8 cellular contexts compared by ENCODE assay signal in genomic region chr9:100074989-100075388, GRCh38.
"Had no signal": no experiment of that assay in that cellular context is flagged by ENCODE, and none has a peak within 500 bp of the region (broad histone marks: within the 10 kb centered on the region; RNA-seq: fewer than 3 reads in every experiment).

No MANE protein-coding gene starts in this region.

- H3K4me1 ChIP-seq: HAP-1 had no signal

- H3K27ac ChIP-seq: GM23248, HL-60 had no signal

- H3K9me3 ChIP-seq: HAP-1 had no signal

- DNase-seq: GM23248, GOT3, H7, HFFc6 had no signal

- H2AFZ ChIP-seq: GM23248 had no signal

- H3K4me3 ChIP-seq: GM23248, HAP-1 had no signal

- H3K9ac ChIP-seq: GM23248 had no signal

- H3K36me3 ChIP-seq: HAP-1 had no signal

- ATAC-seq: HCT116, HepG2 had no signal

- FAIRE-seq: HepG2 had no signal
